12 cellular contexts compared by ENCODE assay signal in the genomic region with DNA sequence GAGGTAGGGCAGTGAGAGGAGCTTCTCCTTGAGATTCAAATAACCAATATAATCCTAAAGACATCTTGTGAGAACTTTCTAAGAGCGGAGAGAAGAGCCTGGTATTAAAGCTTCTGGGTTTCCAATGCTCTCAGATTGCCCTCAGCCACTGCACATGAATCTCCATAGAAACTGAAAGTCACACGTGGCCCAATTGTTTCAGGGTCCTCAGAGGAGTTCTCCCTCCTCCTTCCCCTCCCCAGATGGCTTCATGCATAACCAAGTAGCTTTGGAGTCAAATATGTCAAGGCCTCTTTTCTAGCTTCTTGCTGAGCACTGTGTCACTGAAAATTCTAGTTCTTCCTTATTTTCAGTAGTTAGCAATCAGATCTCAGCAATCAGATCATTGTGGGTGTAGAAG.
DNase-seq lines count a peak whose midpoint lies in the region; ATAC-seq lines count a peak whose summit lies in the region.
"Had no signal": no experiment of that assay in that cellular context is flagged by ENCODE, and none has a peak within 500 bp of the region (broad histone marks: within the 10 kb centered on the region; RNA-seq: fewer than 3 reads in every experiment).

No MANE protein-coding gene starts in this region.

- peaks cover 11 to 16% of the 10 kb centered on the region in 2 donors for H3K36me3 Mint-ChIP-seq in stimulated activated naive B cell treated with anti-CD40 and anti-IgM and Interleukin-4, amounts not matched to agents 10 μg/mL and 1 μg/mL and 100 μg/mL, for 72 hours

- ATAC-seq in HG02588 (IDR thresholded peaks at IDR 0.05; ENCODE audit: unreplicated experiment): peak; percentile 72
- peak; percentile 62 for ATAC-seq in HG03558 (IDR thresholded peaks at IDR 0.05; ENCODE audit: extremely low read depth, unreplicated experiment)
- ATAC-seq in stimulated activated naive B cell treated with anti-CD40 and anti-IgM and Interleukin-4, amounts not matched to agents 10 μg/mL and 1 μg/mL and 100 μg/mL, for 72 hours (replicated peaks): peak; percentile 58 to 65

- no peaks in the 10 kb centered on the region for H3K9me3 Mint-ChIP-seq in stimulated activated naive B cell treated with anti-CD40 and anti-IgM and Interleukin-4, amounts not matched to agents 10 μg/mL and 1 μg/mL and 100 μg/mL, for 72 hours
- H3K9me3 Mint-ChIP-seq: central memory CD8-positive, alpha-beta T cell had no signal

- peak overlapping the region; percentile 95 for H3K27ac Mint-ChIP-seq in stimulated activated naive B cell treated with anti-CD40 and anti-IgM and Interleukin-4, amounts not matched to agents 10 μg/mL and 1 μg/mL and 100 μg/mL, for 72 hours

- no peaks in the 10 kb centered on the region for H3K27me3 Mint-ChIP-seq in stimulated activated naive B cell treated with anti-CD40 and anti-IgM and Interleukin-4, amounts not matched to agents 10 μg/mL and 1 μg/mL and 100 μg/mL, for 72 hours
- H3K27me3 Mint-ChIP-seq: central memory CD8-positive, alpha-beta T cell had no signal

- peaks cover 15 to 28% of the 10 kb centered on the region in 2 donors for H3K4me1 Mint-ChIP-seq in stimulated activated naive B cell treated with anti-CD40 and anti-IgM and Interleukin-4, amounts not matched to agents 10 μg/mL and 1 μg/mL and 100 μg/mL, for 72 hours
- H3K4me1 Mint-ChIP-seq: central memory CD8-positive, alpha-beta T cell had no signal

- DNase-seq in SIG-M5 treated with dmso at 0.1 percent for 504 hours (lab: John Stamatoyannopoulos, UW; ENCODE audit: unreplicated experiment) (peak; percentile 72), SIG-M5 (lab: John Stamatoyannopoulos, UW) (no peak), NCI-H345 (lab: John Stamatoyannopoulos, UW) (no peak), GM03348 (ENCODE audit: low spot score) (no peak), HK-2 (ENCODE audit: unreplicated experiment) (no peak)
- peak; percentile 42 for DNase-seq in stimulated activated naive B cell treated with anti-CD40 and anti-IgM and Interleukin-4, amounts not matched to agents 10 μg/mL and 1 μg/mL and 100 μg/mL, for 72 hours
- DNase-seq: ACHN, HCEC 1CT, NCI-H510A treated with DMSO at 0.1 percent for 48 hours had no signal

- peak overlapping the region; percentile 87 to 92 for H3K4me3 Mint-ChIP-seq in stimulated activated naive B cell treated with anti-CD40 and anti-IgM and Interleukin-4, amounts not matched to agents 10 μg/mL and 1 μg/mL and 100 μg/mL, for 72 hours
- H3K4me3 Mint-ChIP-seq: central memory CD8-positive, alpha-beta T cell had no signal

Comparison
In these comparisons a context has a peak if more than half of its experiments do, and no peak if none do; other contexts are left out.
1. DNase-seq: peak in SIG-M5 treated with dmso at 0.1 percent for 504 hours (single experiment) and stimulated activated naive B cell treated with anti-CD40 and anti-IgM and Interleukin-4, amounts not matched to agents 10 μg/mL and 1 μg/mL and 100 μg/mL, for 72 hours (single experiment); none in SIG-M5 (single experiment), NCI-H345 (single experiment), GM03348 (single experiment) and HK-2 (single experiment).
2. Peak in every context shown above with its lines, with median percentiles within 50 percentile points of each other: ATAC-seq.